ENCODE assay signal across 8 cellular contexts in genomic region chr21:37365657-37366487, GRCh38. TPM values are rescaled to one million over a fixed set of nuclear protein-coding genes. Genes with fewer than 3 reads are reported as not detected.
DNase-seq lines count a peak whose midpoint lies in the region; ATAC-seq, FAIRE-seq and TF ChIP-seq lines count a peak whose summit lies in the region.

No MANE protein-coding gene starts in this region.

- H3K27me3 Mint-ChIP-seq in activated CD8-positive, alpha-beta memory T cell treated with anti-CD3 and anti-CD28 coated beads, Interleukin-2, amount 10 ng/mL, durations not matched to agents 7 days and 5 days: no peaks in the 10 kb centered on the region
- H3K27me3 Mint-ChIP-seq in stimulated activated naive B cell treated with anti-CD40 and anti-IgM and Interleukin-4, amounts not matched to agents 10 μg/mL and 1 μg/mL and 100 μg/mL, for 72 hours: no peaks in the 10 kb centered on the region

- WGBS in A549 (ENCODE audit: missing lambda C conversion rate): under 1% methylated on average over 8 of the region's 102 CpGs

- peak; percentile 19 to 65 for DNase-seq in A549 (ENCODE audit: low read depth in 1 of 2, low spot score in 1 of 2)
- DNase-seq in NCI-H446 treated with DMSO at 0.1 percent for 48 hours (lab: John Stamatoyannopoulos, UW): peak; percentile 16
- peak; percentile 68 for DNase-seq in activated CD8-positive, alpha-beta memory T cell treated with anti-CD3 and anti-CD28 coated beads, Interleukin-2, amount 10 ng/mL, durations not matched to agents 7 days and 5 days
- DNase-seq in epithelial cell of esophagus (ENCODE audit: low read depth): peak; percentile 80
- peak; percentile 77 to 86 (median 85) for DNase-seq in mucosa of descending colon
- peak; percentile 59 for DNase-seq in stimulated activated naive B cell treated with anti-CD40 and anti-IgM and Interleukin-4, amounts not matched to agents 10 μg/mL and 1 μg/mL and 100 μg/mL, for 72 hours

- CTCF ChIA-PET in A549 (lab: Yijun Ruan, JAX): interaction anchor here (1.2 kb wide), 1 partner anchor 9 kb away, joined by 6 read pairs; no protein-coding TSS in a partner anchor
- CTCF ChIA-PET in activated CD8-positive, alpha-beta memory T cell treated with anti-CD3 and anti-CD28 coated beads, Interleukin-2, amount 10 ng/mL, durations not matched to agents 7 days and 5 days (lab: Charles Lee): interaction anchor here (0.9 to 2.2 kb wide), 5 partner anchors 97 to 146 kb away, joined by 3 to 6 read pairs (median 3); no protein-coding TSS in a partner anchor

- no peaks in the 10 kb centered on the region for H3K36me3 ChIP-seq in mucosa of descending colon (ENCODE audit: low read depth)

- POLR2A ChIA-PET in A549 (lab: Yijun Ruan, JAX): interaction anchor here (0.6 to 2.5 kb wide), 7 partner anchors 17 to 1389 kb away, joined by 3 to 38 read pairs (median 10); partner anchors contain the start of gene VPS26C

- TF ChIP-seq CTCF in A549 (IDR thresholded peaks at IDR 0.05) (no peak), epithelial cell of esophagus (IDR thresholded peaks at IDR 0.05; ENCODE audit: insufficient read depth, low read depth, low read length, missing control alignments) (no peak), mucosa of descending colon (IDR thresholded peaks at IDR 0.05) (no peak)

- TF ChIP-seq RAD21 in A549 (conservative IDR thresholded peaks at IDR 0.05 in 1 of 2, IDR thresholded peaks at IDR 0.05 in 1 of 2): peak in 1 of 2 experiments; percentile 5; a peak in 1 of 5 replicates

- peak overlapping the region; percentile 95 for H3K4me3 Mint-ChIP-seq in activated CD8-positive, alpha-beta memory T cell treated with anti-CD3 and anti-CD28 coated beads, Interleukin-2, amount 10 ng/mL, durations not matched to agents 7 days and 5 days
- H3K4me3 Mint-ChIP-seq in stimulated activated naive B cell treated with anti-CD40 and anti-IgM and Interleukin-4, amounts not matched to agents 10 μg/mL and 1 μg/mL and 100 μg/mL, for 72 hours: peak overlapping the region; percentile 96 to 98

- peak overlapping the region; percentile 100 for H3K27ac Mint-ChIP-seq in activated CD8-positive, alpha-beta memory T cell treated with anti-CD3 and anti-CD28 coated beads, Interleukin-2, amount 10 ng/mL, durations not matched to agents 7 days and 5 days
- peak overlapping the region; percentile 99 for H3K27ac Mint-ChIP-seq in stimulated activated naive B cell treated with anti-CD40 and anti-IgM and Interleukin-4, amounts not matched to agents 10 μg/mL and 1 μg/mL and 100 μg/mL, for 72 hours

- intact Hi-C loops in mucosa of descending colon (cut with DNase I, micrococcal nuclease): loop anchor here in 1 of 2 donors (5.0 kb wide), 1 partner anchor 99 kb away; the partner anchor contains the start of gene VPS26C

- H3K27ac ChIP-seq in A549: peak overlapping the region; percentile 98 to 99

- H3K4me3 ChIP-seq in A549: peak overlapping the region; percentile 60
- peak overlapping the region; percentile 87 for H3K4me3 ChIP-seq in epithelial cell of esophagus (ENCODE audit: low read length)
- peak overlapping the region; percentile 55 for H3K4me3 ChIP-seq in mucosa of descending colon

- peaks cover 23% of the 10 kb centered on the region; the same call in 2 of the 3 replicates for H3K4me1 ChIP-seq in A549
- peaks cover 28% of the 10 kb centered on the region for H3K4me1 ChIP-seq in mucosa of descending colon (ENCODE audit: low read depth)

- H3K9me3 ChIP-seq in A549: no peaks in the 10 kb centered on the region
- H3K9me3 ChIP-seq in mucosa of descending colon: no peaks in the 10 kb centered on the region

- no peaks in the 10 kb centered on the region for H3K9me3 Mint-ChIP-seq in activated CD8-positive, alpha-beta memory T cell treated with anti-CD3 and anti-CD28 coated beads, Interleukin-2, amount 10 ng/mL, durations not matched to agents 7 days and 5 days (ENCODE audit: low read depth)
- H3K9me3 Mint-ChIP-seq in stimulated activated naive B cell treated with anti-CD40 and anti-IgM and Interleukin-4, amounts not matched to agents 10 μg/mL and 1 μg/mL and 100 μg/mL, for 72 hours: no peaks in the 10 kb centered on the region

- peak; percentile 52; the same call in 1 of the 2 replicates for TF ChIP-seq POLR2A in A549 (IDR thresholded peaks at IDR 0.05; ENCODE audit: low read length)

- ATAC-seq in A549: peak; percentile 69 to 72
- ATAC-seq in GM18520 (IDR thresholded peaks at IDR 0.05; ENCODE audit: unreplicated experiment): peak; percentile 24
- ATAC-seq in HG03025 (IDR thresholded peaks at IDR 0.05; ENCODE audit: low FRiP score, unreplicated experiment): peak; percentile 35
- peak; percentile 54 for ATAC-seq in activated CD8-positive, alpha-beta memory T cell treated with anti-CD3 and anti-CD28 coated beads, Interleukin-2, amount 10 ng/mL, durations not matched to agents 7 days and 5 days
- ATAC-seq in mucosa of descending colon: peak; percentile 70
- peak; percentile 18 to 30 for ATAC-seq in stimulated activated naive B cell treated with anti-CD40 and anti-IgM and Interleukin-4, amounts not matched to agents 10 μg/mL and 1 μg/mL and 100 μg/mL, for 72 hours (replicated peaks)

- no peak for FAIRE-seq in A549 (lab: Jason Lieb, UNC)

- TF ChIP-seq EP300 in A549 (IDR thresholded peaks at IDR 0.05): no peak

- H3K4me1 Mint-ChIP-seq in activated CD8-positive, alpha-beta memory T cell treated with anti-CD3 and anti-CD28 coated beads, Interleukin-2, amount 10 ng/mL, durations not matched to agents 7 days and 5 days: peaks cover 32% of the 10 kb centered on the region
- H3K4me1 Mint-ChIP-seq in stimulated activated naive B cell treated with anti-CD40 and anti-IgM and Interleukin-4, amounts not matched to agents 10 μg/mL and 1 μg/mL and 100 μg/mL, for 72 hours: peaks cover 23 to 24% of the 10 kb centered on the region in 2 donors

- H3K36me3 Mint-ChIP-seq in activated CD8-positive, alpha-beta memory T cell treated with anti-CD3 and anti-CD28 coated beads, Interleukin-2, amount 10 ng/mL, durations not matched to agents 7 days and 5 days: peaks cover 11% of the 10 kb centered on the region
- H3K36me3 Mint-ChIP-seq in stimulated activated naive B cell treated with anti-CD40 and anti-IgM and Interleukin-4, amounts not matched to agents 10 μg/mL and 1 μg/mL and 100 μg/mL, for 72 hours: peaks cover 4 to 7% of the 10 kb centered on the region in 2 donors

- peak overlapping the region; percentile 81 for H3K4me2 ChIP-seq in A549

TF ChIP-seq in A549, 52 proteins besides CTCF, POLR2A, EP300 and RAD21 (continues in another document):
- TF ChIP-seq, protein P1, sequence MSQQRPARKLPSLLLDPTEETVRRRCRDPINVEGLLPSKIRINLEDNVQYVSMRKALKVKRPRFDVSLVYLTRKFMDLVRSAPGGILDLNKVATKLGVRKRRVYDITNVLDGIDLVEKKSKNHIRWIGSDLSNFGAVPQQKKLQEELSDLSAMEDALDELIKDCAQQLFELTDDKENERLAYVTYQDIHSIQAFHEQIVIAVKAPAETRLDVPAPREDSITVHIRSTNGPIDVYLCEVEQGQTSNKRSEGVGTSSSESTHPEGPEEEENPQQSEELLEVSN (IDR thresholded peaks at IDR 0.05; ENCODE audit: borderline replicate concordance, low read depth): peak; percentile 36; the same call in 1 of the 2 replicates
- TF ChIP-seq HOXB13 (CRISPR knock-in tag; IDR thresholded peaks at IDR 0.05; ENCODE audit: low read depth) (no peak), RARB (CRISPR knock-in tag; IDR thresholded peaks at IDR 0.05) (0 out of 2 replicates have a peak, but pooled peaks have one; percentile 20), CBX2 (IDR thresholded peaks at IDR 0.05; ENCODE audit: borderline replicate concordance, low read depth) (no peak), SMC3 (IDR thresholded peaks at IDR 0.05) (peak; percentile 10; the same call in 1 of the 3 replicates), USF2 (IDR thresholded peaks at IDR 0.05) (no peak), JUN (IDR thresholded peaks at IDR 0.05) (peak; percentile 36 to 80; a peak in 3 of 5 replicates), RCOR1 (IDR thresholded peaks at IDR 0.05; ENCODE audit: low read depth, low read length) (no peak), NPAS2 (CRISPR knock-in tag; IDR thresholded peaks at IDR 0.05; ENCODE audit: borderline replicate concordance) (no peak), ESRRA (IDR thresholded peaks at IDR 0.05; ENCODE audit: borderline replicate concordance, low read length) (no peak), TFCP2L1 (CRISPR knock-in tag; IDR thresholded peaks at IDR 0.05) (0 out of 2 replicates have a peak, but pooled peaks have one; percentile 51), BCL3 (IDR thresholded peaks at IDR 0.05) (peak; percentile 68; the same call in 2 of the 3 replicates), CEBPB (IDR thresholded peaks at IDR 0.05) (no peak), MYC (IDR thresholded peaks at IDR 0.05; ENCODE audit: borderline replicate concordance, low read length) (no peak; the same call in 1 of the 2 replicates), SREBF2 (IDR thresholded peaks at IDR 0.05) (no peak), NR3C1 (IDR thresholded peaks at IDR 0.05) (no peak)

RNA-seq across cellular contexts. Expression of gene DYRK1A, which starts 0.7 kb away (rescaled TPM):
- polyA plus RNA-seq in A549 (2011; rRNA removed): 29.4 and 33.5 TPM in 2 replicates
- 10.4 and 15.9 TPM in 2 replicates for polyA plus RNA-seq in A549 (2012; cell fraction: cytosol; rRNA removed)
- polyA plus RNA-seq in A549 (2012; cell fraction: nucleus; rRNA removed): 21.9 and 22.7 TPM in 2 replicates
- 11.6 to 13.6 TPM (median 12.7 TPM) in 3 replicates for polyA plus RNA-seq in A549 (2017; fragmentation: RNase III; extraction: RNeasy Plus Mini Kit Qiagen cat#74134 plus additional on column Dnase treatment)
- polyA minus RNA-seq in A549 (2011; rRNA and poly(A)+ RNA removed): 91.7 and 108 TPM in 2 replicates
- 10 to 100 TPM; 75.7 to 83.3 TPM for total RNA-seq in activated CD8-positive, alpha-beta memory T cell treated with anti-CD3 and anti-CD28 coated beads, Interleukin-2, amount 10 ng/mL, durations not matched to agents 7 days and 5 days
- 10 to 100 TPM; 61.2 to 76.5 (median 72.7) TPM for total RNA-seq in mucosa of descending colon

Comparison
In these comparisons a context has a peak if more than half of its experiments do, and no peak if none do; other contexts are left out.
1. Peak in every context shown above with its lines: DNase-seq, ATAC-seq, H3K4me3 ChIP-seq and H3K27ac ChIP-seq.
2. DNase-seq: peak in every context shown above with its lines; median percentile 85 in mucosa of descending colon; 80 in epithelial cell of esophagus; 68 in activated CD8-positive, alpha-beta memory T cell treated with anti-CD3 and anti-CD28 coated beads, Interleukin-2, amount 10 ng/mL, durations not matched to agents 7 days and 5 days; 59 in stimulated activated naive B cell treated with anti-CD40 and anti-IgM and Interleukin-4, amounts not matched to agents 10 μg/mL and 1 μg/mL and 100 μg/mL, for 72 hours; 42 in A549; 16 in NCI-H446 treated with DMSO at 0.1 percent for 48 hours.